ENCODE assay signal across 30 cellular contexts in genomic region chr20:25497586-25498279, GRCh38.
"Had no signal": no experiment of that assay in that cellular context is flagged by ENCODE, and none has a peak within 500 bp of the region (broad histone marks: within the 10 kb centered on the region; RNA-seq: fewer than 3 reads in every experiment).

No MANE protein-coding gene starts in this region.

- H3K36me3 ChIP-seq: pancreas, right atrium auricular region had no signal

- H3K27me3 ChIP-seq: esophagus squamous epithelium, heart right ventricle, pancreas, right atrium auricular region, tibial nerve had no signal

- H3K9me3 ChIP-seq: esophagus squamous epithelium, heart right ventricle, pancreas, right atrium auricular region, tibial nerve had no signal

- DNase-seq: activated CD4-positive, alpha-beta T cell treated with anti-CD3 and anti-CD28 coated beads for 48 hours; activated CD4-positive, alpha-beta T cell treated with anti-CD3 and anti-CD28 coated beads, Interleukin-2, amount 50 U/mL, for 48 hours; activated CD8-positive, alpha-beta memory T cell treated with anti-CD3 and anti-CD28 coated beads, Interleukin-2, amount 50 U/mL, for 4 hours; activated naive CD4-positive, alpha-beta T cell; activated T-cell treated with anti-CD3 and anti-CD28 coated beads, Interleukin-2, amount 50 U/mL, for 24 hours; anterior cingulate cortex; effector CD8-positive, alpha-beta T cell; esophagus squamous epithelium; foreskin melanocyte; heart right ventricle; left ventricle myocardium superior; naive B cell; nucleus accumbens; stimulated activated CD4-positive, alpha-beta T cell treated with anti-CD3 and anti-CD28 coated beads, Interleukin-15, amount 100 ng/mL, for 24 hours; stimulated activated CD4-positive, alpha-beta T cell treated with anti-CD3 and anti-CD28 coated beads, Interleukin-2, amount 100 ng/mL, for 24 hours; stimulated activated naive CD4-positive, alpha-beta T cell treated with Interleukin-2 at 50 U/mL for 16 hours; T-helper 1 cell; WERI-Rb-1 had no signal

- ATAC-seq: activated CD4-positive, CD25-positive, alpha-beta regulatory T cell treated with anti-CD3 and anti-CD28 coated beads, Interleukin-2, amount 50 U/mL, for 24 hours; activated T-helper 17 cell treated with anti-CD3 and anti-CD28 coated beads, Interleukin-2, amount 50 U/mL, for 72 hours; heart right ventricle; left ventricle myocardium superior; pancreas had no signal

- H3K4me1 Mint-ChIP-seq: naive B cell had no signal

- H3K27ac ChIP-seq: epithelial cell of prostate, esophagus squamous epithelium, heart right ventricle, pancreas, right atrium auricular region, tibial nerve, WERI-Rb-1 had no signal

- H3K36me3 Mint-ChIP-seq: activated naive CD8-positive, alpha-beta T cell; naive B cell had no signal

- H3K4me3 Mint-ChIP-seq: activated naive CD8-positive, alpha-beta T cell; activated T-cell treated with anti-CD3 and anti-CD28 coated beads, Interleukin-2, amount 50 U/mL, for 24 hours; activated T-helper 17 cell treated with anti-CD3 and anti-CD28 coated beads, Interleukin-2, amount 50 U/mL, for 72 hours; naive B cell; T-helper 2 cell treated with Interferon-gamma antibody and Interleukin-4, amounts not matched to agents 5 μg/mL and 100 μg/mL, for 36 hours had no signal

- H3K4me3 ChIP-seq: esophagus squamous epithelium, heart right ventricle, pancreas, right atrium auricular region, tibial nerve had no signal

- H3K9me3 Mint-ChIP-seq: activated T-cell treated with anti-CD3 and anti-CD28 coated beads, Interleukin-2, amount 50 U/mL, for 24 hours; activated T-helper 17 cell treated with anti-CD3 and anti-CD28 coated beads, Interleukin-2, amount 50 U/mL, for 72 hours; naive B cell; T-helper 2 cell treated with Interferon-gamma antibody and Interleukin-4, amounts not matched to agents 5 μg/mL and 100 μg/mL, for 36 hours had no signal

- H3K4me1 ChIP-seq: heart right ventricle, pancreas, right atrium auricular region, tibial nerve had no signal

- FAIRE-seq: bronchial epithelial cell, colon, endometrium, islet of Langerhans, pancreas had no signal

- H3K27me3 Mint-ChIP-seq: activated naive CD8-positive, alpha-beta T cell; activated T-cell treated with anti-CD3 and anti-CD28 coated beads, Interleukin-2, amount 50 U/mL, for 24 hours; activated T-helper 17 cell treated with anti-CD3 and anti-CD28 coated beads, Interleukin-2, amount 50 U/mL, for 72 hours; naive B cell had no signal

- H3K27ac Mint-ChIP-seq: activated naive CD8-positive, alpha-beta T cell; activated T-cell treated with anti-CD3 and anti-CD28 coated beads, Interleukin-2, amount 50 U/mL, for 24 hours; activated T-helper 17 cell treated with anti-CD3 and anti-CD28 coated beads, Interleukin-2, amount 50 U/mL, for 72 hours; naive B cell; T-helper 2 cell treated with Interferon-gamma antibody and Interleukin-4, amounts not matched to agents 5 μg/mL and 100 μg/mL, for 36 hours had no signal
